Comparison of ENCODE assay signal across 25 cellular contexts in genomic region chr6:163962627-163963117, GRCh38.
DNase-seq lines count a peak whose midpoint lies in the region; ATAC-seq lines count a peak whose summit lies in the region.
"Had no signal": no experiment of that assay in that cellular context is flagged by ENCODE, and none has a peak within 500 bp of the region (broad histone marks: within the 10 kb centered on the region; RNA-seq: fewer than 3 reads in every experiment).

No MANE protein-coding gene starts in this region.

- no peak overlapping the region for H3K27ac Mint-ChIP-seq in activated CD4-positive, alpha-beta T cell treated with anti-CD3 and anti-CD28 coated beads for 36 hours
- H3K27ac Mint-ChIP-seq: activated naive CD8-positive, alpha-beta T cell treated with anti-CD3 and anti-CD28 coated beads, Interleukin-2, amount 50 U/mL, for 24 hours; H9; natural killer cell; T-helper 2 cell treated with Interferon-gamma antibody and Interleukin-4, amounts not matched to agents 5 μg/mL and 100 μg/mL, for 36 hours had no signal

- H3K9me3 Mint-ChIP-seq in activated CD4-positive, alpha-beta T cell treated with anti-CD3 and anti-CD28 coated beads for 36 hours (ENCODE audit: low read depth), result no peaks in the 10 kb centered on the region
- H3K9me3 Mint-ChIP-seq: activated naive CD8-positive, alpha-beta T cell treated with anti-CD3 and anti-CD28 coated beads, Interleukin-2, amount 50 U/mL, for 24 hours; activated T-cell treated with anti-CD3 and anti-CD28 coated beads, Interleukin-2, amount 50 U/mL, for 4 hours; H9; natural killer cell; T-helper 2 cell treated with Interferon-gamma antibody and Interleukin-4, amounts not matched to agents 5 μg/mL and 100 μg/mL, for 36 hours had no signal

- intact Hi-C loops in right cardiac atrium (cut with DNase I), result loop anchor here (5.0 to 10.0 kb wide), 4 partner anchors 142 to 778 kb away; no protein-coding TSS in a partner anchor
- intact Hi-C loops in posterior cingulate gyrus (cut with DNase I), result no loop called here
- intact Hi-C loops in activated CD4-positive, alpha-beta T cell treated with anti-CD3 and anti-CD28 coated beads for 36 hours (cut with DNase I, micrococcal nuclease), result no loop called here

- POLR2A ChIA-PET in activated CD4-positive, alpha-beta T cell treated with anti-CD3 and anti-CD28 coated beads for 36 hours (lab: Charles Lee), result no interaction called here

- H3K4me1 Mint-ChIP-seq in activated CD4-positive, alpha-beta T cell treated with anti-CD3 and anti-CD28 coated beads for 36 hours, result no peaks in the 10 kb centered on the region
- H3K4me1 Mint-ChIP-seq: activated naive CD8-positive, alpha-beta T cell treated with anti-CD3 and anti-CD28 coated beads, Interleukin-2, amount 50 U/mL, for 24 hours; natural killer cell had no signal

- CTCF ChIA-PET in activated CD4-positive, alpha-beta T cell treated with anti-CD3 and anti-CD28 coated beads for 36 hours (lab: Charles Lee), result interaction anchor here (0.9 kb wide), 1 partner anchor 12 kb away, joined by 4 read pairs; no protein-coding TSS in a partner anchor

- H3K4me1 ChIP-seq in right cardiac atrium (ENCODE audit: control insufficient read depth, insufficient read depth, low read length), result peaks cover 3% of the 10 kb centered on the region
- H3K4me1 ChIP-seq: BLaER1 treated with 17β-estradiol and CSF1 and Interleukin-3, amounts not matched to agents 10 nM and 100 nM had no signal

- WGBS in right cardiac atrium, result 65% methylated on average over 13 of the region's 13 CpGs

- no peaks in the 10 kb centered on the region for H3K9me3 ChIP-seq in right cardiac atrium (ENCODE audit: control insufficient read depth, low read length)
- H3K9me3 ChIP-seq: BLaER1 treated with 17β-estradiol and CSF1 and Interleukin-3, amounts not matched to agents 10 nM and 100 nM; upper lobe of left lung had no signal

- H3K4me3 ChIP-seq in right cardiac atrium (ENCODE audit: low read length), result no peak overlapping the region
- H3K4me3 ChIP-seq: BLaER1 treated with 17β-estradiol and CSF1 and Interleukin-3, amounts not matched to agents 10 nM and 100 nM; upper lobe of left lung had no signal

- peak overlapping the region; percentile 71 for H3K27ac ChIP-seq in right cardiac atrium (ENCODE audit: low read length)
- H3K27ac ChIP-seq: BLaER1 treated with 17β-estradiol and CSF1 and Interleukin-3, amounts not matched to agents 10 nM and 100 nM; upper lobe of left lung; VCaP had no signal

- H3K36me3 Mint-ChIP-seq in activated CD4-positive, alpha-beta T cell treated with anti-CD3 and anti-CD28 coated beads for 36 hours (ENCODE audit: low read depth), result no peaks in the 10 kb centered on the region
- H3K36me3 Mint-ChIP-seq: natural killer cell had no signal

- peak; percentile 81 for ATAC-seq in right cardiac atrium
- no peak for ATAC-seq in activated CD4-positive, alpha-beta T cell treated with anti-CD3 and anti-CD28 coated beads for 36 hours
- ATAC-seq: activated naive CD8-positive, alpha-beta T cell treated with anti-CD3 and anti-CD28 coated beads, Interleukin-2, amount 50 U/mL, for 24 hours; activated T-cell treated with anti-CD3 and anti-CD28 coated beads, Interleukin-2, amount 50 U/mL, for 4 hours; natural killer cell had no signal

- H3K27me3 Mint-ChIP-seq in activated CD4-positive, alpha-beta T cell treated with anti-CD3 and anti-CD28 coated beads for 36 hours, result no peaks in the 10 kb centered on the region

- H3K4me3 Mint-ChIP-seq in activated CD4-positive, alpha-beta T cell treated with anti-CD3 and anti-CD28 coated beads for 36 hours, result no peak overlapping the region
- H3K4me3 Mint-ChIP-seq: activated naive CD8-positive, alpha-beta T cell treated with anti-CD3 and anti-CD28 coated beads, Interleukin-2, amount 50 U/mL, for 24 hours; activated T-cell treated with anti-CD3 and anti-CD28 coated beads, Interleukin-2, amount 50 U/mL, for 4 hours; H9; natural killer cell; T-helper 2 cell treated with Interferon-gamma antibody and Interleukin-4, amounts not matched to agents 5 μg/mL and 100 μg/mL, for 36 hours had no signal

- DNase-seq in DMS153 treated with DMSO at 0.1 percent for 48 hours (lab: John Stamatoyannopoulos, UW; ENCODE audit: unreplicated experiment) (peak; percentile 31), NCI-H146 (lab: John Stamatoyannopoulos, UW) (peak; percentile 91), SK-N-DZ (ENCODE audit: low spot score) (peak; percentile 54), right cardiac atrium (peak; percentile 51 to 83 (median 81)), GDM1 (lab: John Stamatoyannopoulos, UW) (no peak), posterior cingulate gyrus (no peak)
- no peak for DNase-seq in activated CD4-positive, alpha-beta T cell treated with anti-CD3 and anti-CD28 coated beads for 36 hours
- DNase-seq: activated CD4-positive, alpha-beta T cell treated with anti-CD3 and anti-CD28 coated beads for 48 hours; activated gamma-delta T cell treated with Interleukin-2 at 50 U/mL for 16 hours; activated naive CD8-positive, alpha-beta T cell treated with anti-CD3 and anti-CD28 coated beads, Interleukin-2, amount 50 U/mL, for 24 hours; activated T-cell treated with anti-CD3 and anti-CD28 coated beads, Interleukin-2, amount 50 U/mL, for 4 hours; cerebellar nuclear complex; DND-41; H9; IMR-90; midbrain; natural killer cell; NCI-H1048; NCI-H2171 treated with DMSO at 0.1 percent for 48 hours; NCI-H774; substantia nigra; upper lobe of left lung had no signal

- H3K27me3 ChIP-seq in right cardiac atrium (ENCODE audit: control insufficient read depth, insufficient read depth), result no peaks in the 10 kb centered on the region
- H3K27me3 ChIP-seq: BLaER1 treated with 17β-estradiol and CSF1 and Interleukin-3, amounts not matched to agents 10 nM and 100 nM; upper lobe of left lung had no signal

Comparison
In these comparisons a context has a peak if more than half of its experiments do, and no peak if none do; other contexts are left out.
1. DNase-seq: peak in DMS153 treated with DMSO at 0.1 percent for 48 hours (single experiment), NCI-H146 (single experiment), SK-N-DZ (single experiment) and right cardiac atrium (3 of 3); none in GDM1 (single experiment), posterior cingulate gyrus (0 of 10) and activated CD4-positive, alpha-beta T cell treated with anti-CD3 and anti-CD28 coated beads for 36 hours (single experiment).
2. intact Hi-C loops: an anchor here in right cardiac atrium (5.0 to 10.0 kb wide); none called in posterior cingulate gyrus and activated CD4-positive, alpha-beta T cell treated with anti-CD3 and anti-CD28 coated beads for 36 hours.